In the genomic region with DNA sequence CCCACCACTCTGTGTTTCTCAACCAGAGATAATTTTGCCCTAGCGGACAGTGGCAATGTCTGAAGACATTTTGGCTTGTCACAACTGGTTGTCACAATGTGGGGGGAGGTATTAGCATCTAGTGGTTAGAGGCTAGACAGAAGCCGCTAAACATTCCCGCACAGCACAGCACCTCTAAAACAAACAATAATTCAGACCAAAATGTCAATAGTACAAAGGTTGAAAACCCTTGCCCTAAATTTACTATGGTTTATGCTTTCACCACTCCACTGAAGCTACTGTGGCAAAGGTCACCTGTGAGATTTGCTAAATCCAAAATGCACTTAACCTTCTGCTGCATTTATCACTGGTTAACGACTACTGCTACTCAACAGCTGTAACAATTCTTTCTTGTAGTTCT, we compare ENCODE assay signal across 1 cellular context.
TF ChIP-seq lines count a peak whose summit lies in the region.

No MANE protein-coding gene starts in this region.

TF ChIP-seq in HepG2, 621 proteins besides CTCF, POLR2A, EP300 and RAD21 (continued from another document and continues in another):
- TF ChIP-seq, protein P1, sequence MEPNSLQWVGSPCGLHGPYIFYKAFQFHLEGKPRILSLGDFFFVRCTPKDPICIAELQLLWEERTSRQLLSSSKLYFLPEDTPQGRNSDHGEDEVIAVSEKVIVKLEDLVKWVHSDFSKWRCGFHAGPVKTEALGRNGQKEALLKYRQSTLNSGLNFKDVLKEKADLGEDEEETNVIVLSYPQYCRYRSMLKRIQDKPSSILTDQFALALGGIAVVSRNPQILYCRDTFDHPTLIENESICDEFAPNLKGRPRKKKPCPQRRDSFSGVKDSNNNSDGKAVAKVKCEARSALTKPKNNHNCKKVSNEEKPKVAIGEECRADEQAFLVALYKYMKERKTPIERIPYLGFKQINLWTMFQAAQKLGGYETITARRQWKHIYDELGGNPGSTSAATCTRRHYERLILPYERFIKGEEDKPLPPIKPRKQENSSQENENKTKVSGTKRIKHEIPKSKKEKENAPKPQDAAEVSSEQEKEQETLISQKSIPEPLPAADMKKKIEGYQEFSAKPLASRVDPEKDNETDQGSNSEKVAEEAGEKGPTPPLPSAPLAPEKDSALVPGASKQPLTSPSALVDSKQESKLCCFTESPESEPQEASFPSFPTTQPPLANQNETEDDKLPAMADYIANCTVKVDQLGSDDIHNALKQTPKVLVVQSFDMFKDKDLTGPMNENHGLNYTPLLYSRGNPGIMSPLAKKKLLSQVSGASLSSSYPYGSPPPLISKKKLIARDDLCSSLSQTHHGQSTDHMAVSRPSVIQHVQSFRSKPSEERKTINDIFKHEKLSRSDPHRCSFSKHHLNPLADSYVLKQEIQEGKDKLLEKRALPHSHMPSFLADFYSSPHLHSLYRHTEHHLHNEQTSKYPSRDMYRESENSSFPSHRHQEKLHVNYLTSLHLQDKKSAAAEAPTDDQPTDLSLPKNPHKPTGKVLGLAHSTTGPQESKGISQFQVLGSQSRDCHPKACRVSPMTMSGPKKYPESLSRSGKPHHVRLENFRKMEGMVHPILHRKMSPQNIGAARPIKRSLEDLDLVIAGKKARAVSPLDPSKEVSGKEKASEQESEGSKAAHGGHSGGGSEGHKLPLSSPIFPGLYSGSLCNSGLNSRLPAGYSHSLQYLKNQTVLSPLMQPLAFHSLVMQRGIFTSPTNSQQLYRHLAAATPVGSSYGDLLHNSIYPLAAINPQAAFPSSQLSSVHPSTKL (CRISPR knock-in tag; IDR thresholded peaks at IDR 0.05), result peak; percentile 86
- TF ChIP-seq WIZ (CRISPR knock-in tag; IDR thresholded peaks at IDR 0.05) (no peak), AGO1 (IDR thresholded peaks at IDR 0.05; ENCODE audit: low read depth, low read length, poor library complexity, severe bottlenecking) (no peak), SNAI1 (CRISPR knock-in tag; IDR thresholded peaks at IDR 0.05; ENCODE audit: borderline replicate concordance) (no peak), ZSCAN30 (CRISPR knock-in tag; IDR thresholded peaks at IDR 0.05) (no peak), KLF16 (CRISPR knock-in tag; IDR thresholded peaks at IDR 0.05) (peak in 1 of 2 experiments; percentile 18; a peak in 1 of 4 replicates), ZMYM3 (CRISPR knock-in tag; IDR thresholded peaks at IDR 0.05) (no peak), GATA4 (IDR thresholded peaks at IDR 0.05; ENCODE audit: borderline replicate concordance, low read depth) (no peak), PRPF4 (IDR thresholded peaks at IDR 0.05; ENCODE audit: low read depth, low read length, poor library complexity, severe bottlenecking) (no peak), ZBTB44 (CRISPR knock-in tag; IDR thresholded peaks at IDR 0.05) (no peak), SNRNP70 (IDR thresholded peaks at IDR 0.05; ENCODE audit: low read depth, low read length) (no peak), RARG (CRISPR knock-in tag; IDR thresholded peaks at IDR 0.05; ENCODE audit: low read depth) (no peak), DMAP1 (CRISPR knock-in tag; IDR thresholded peaks at IDR 0.05) (no peak), TBX3 (IDR thresholded peaks at IDR 0.05; ENCODE audit: borderline replicate concordance) (peak; percentile 71; the same call in 1 of the 2 replicates), ZNF124 (CRISPR knock-in tag; IDR thresholded peaks at IDR 0.05) (no peak), AGO2 (optimal IDR thresholded peaks at IDR 0.05; ENCODE audit: low read depth, low read length) (no peak), DPF2 (CRISPR knock-in tag; IDR thresholded peaks at IDR 0.05; ENCODE audit: borderline replicate concordance, low read depth) (no peak), POLR2G (IDR thresholded peaks at IDR 0.05; ENCODE audit: low read depth, low read length) (no peak), ZNF891 (CRISPR knock-in tag; IDR thresholded peaks at IDR 0.05) (no peak), ZNF354B (CRISPR knock-in tag; IDR thresholded peaks at IDR 0.05) (no peak), EED (CRISPR knock-in tag; IDR thresholded peaks at IDR 0.05) (no peak), KLF13 (CRISPR knock-in tag; IDR thresholded peaks at IDR 0.05) (no peak), GLI4 (CRISPR knock-in tag; IDR thresholded peaks at IDR 0.05; ENCODE audit: borderline replicate concordance) (0 out of 2 replicates have a peak, but pooled peaks have one; percentile 36), ZNF232 (CRISPR knock-in tag; IDR thresholded peaks at IDR 0.05; ENCODE audit: borderline replicate concordance) (peak; percentile 82; the same call in 1 of the 2 replicates), KDM1A (CRISPR knock-in tag; IDR thresholded peaks at IDR 0.05) (no peak), FOSL1 (CRISPR knock-in tag; IDR thresholded peaks at IDR 0.05; ENCODE audit: borderline replicate concordance) (no peak), ZNF552 (CRISPR knock-in tag; IDR thresholded peaks at IDR 0.05; ENCODE audit: borderline replicate concordance) (no peak), ZSCAN31 (CRISPR knock-in tag; IDR thresholded peaks at IDR 0.05; ENCODE audit: low read depth) (no peak), ZNF432 (CRISPR knock-in tag; IDR thresholded peaks at IDR 0.05; ENCODE audit: borderline replicate concordance) (no peak), HIC2 (CRISPR knock-in tag; IDR thresholded peaks at IDR 0.05; ENCODE audit: low read depth) (no peak), MXD1 (CRISPR knock-in tag; IDR thresholded peaks at IDR 0.05) (no peak)
- TF ChIP-seq, protein P2, sequence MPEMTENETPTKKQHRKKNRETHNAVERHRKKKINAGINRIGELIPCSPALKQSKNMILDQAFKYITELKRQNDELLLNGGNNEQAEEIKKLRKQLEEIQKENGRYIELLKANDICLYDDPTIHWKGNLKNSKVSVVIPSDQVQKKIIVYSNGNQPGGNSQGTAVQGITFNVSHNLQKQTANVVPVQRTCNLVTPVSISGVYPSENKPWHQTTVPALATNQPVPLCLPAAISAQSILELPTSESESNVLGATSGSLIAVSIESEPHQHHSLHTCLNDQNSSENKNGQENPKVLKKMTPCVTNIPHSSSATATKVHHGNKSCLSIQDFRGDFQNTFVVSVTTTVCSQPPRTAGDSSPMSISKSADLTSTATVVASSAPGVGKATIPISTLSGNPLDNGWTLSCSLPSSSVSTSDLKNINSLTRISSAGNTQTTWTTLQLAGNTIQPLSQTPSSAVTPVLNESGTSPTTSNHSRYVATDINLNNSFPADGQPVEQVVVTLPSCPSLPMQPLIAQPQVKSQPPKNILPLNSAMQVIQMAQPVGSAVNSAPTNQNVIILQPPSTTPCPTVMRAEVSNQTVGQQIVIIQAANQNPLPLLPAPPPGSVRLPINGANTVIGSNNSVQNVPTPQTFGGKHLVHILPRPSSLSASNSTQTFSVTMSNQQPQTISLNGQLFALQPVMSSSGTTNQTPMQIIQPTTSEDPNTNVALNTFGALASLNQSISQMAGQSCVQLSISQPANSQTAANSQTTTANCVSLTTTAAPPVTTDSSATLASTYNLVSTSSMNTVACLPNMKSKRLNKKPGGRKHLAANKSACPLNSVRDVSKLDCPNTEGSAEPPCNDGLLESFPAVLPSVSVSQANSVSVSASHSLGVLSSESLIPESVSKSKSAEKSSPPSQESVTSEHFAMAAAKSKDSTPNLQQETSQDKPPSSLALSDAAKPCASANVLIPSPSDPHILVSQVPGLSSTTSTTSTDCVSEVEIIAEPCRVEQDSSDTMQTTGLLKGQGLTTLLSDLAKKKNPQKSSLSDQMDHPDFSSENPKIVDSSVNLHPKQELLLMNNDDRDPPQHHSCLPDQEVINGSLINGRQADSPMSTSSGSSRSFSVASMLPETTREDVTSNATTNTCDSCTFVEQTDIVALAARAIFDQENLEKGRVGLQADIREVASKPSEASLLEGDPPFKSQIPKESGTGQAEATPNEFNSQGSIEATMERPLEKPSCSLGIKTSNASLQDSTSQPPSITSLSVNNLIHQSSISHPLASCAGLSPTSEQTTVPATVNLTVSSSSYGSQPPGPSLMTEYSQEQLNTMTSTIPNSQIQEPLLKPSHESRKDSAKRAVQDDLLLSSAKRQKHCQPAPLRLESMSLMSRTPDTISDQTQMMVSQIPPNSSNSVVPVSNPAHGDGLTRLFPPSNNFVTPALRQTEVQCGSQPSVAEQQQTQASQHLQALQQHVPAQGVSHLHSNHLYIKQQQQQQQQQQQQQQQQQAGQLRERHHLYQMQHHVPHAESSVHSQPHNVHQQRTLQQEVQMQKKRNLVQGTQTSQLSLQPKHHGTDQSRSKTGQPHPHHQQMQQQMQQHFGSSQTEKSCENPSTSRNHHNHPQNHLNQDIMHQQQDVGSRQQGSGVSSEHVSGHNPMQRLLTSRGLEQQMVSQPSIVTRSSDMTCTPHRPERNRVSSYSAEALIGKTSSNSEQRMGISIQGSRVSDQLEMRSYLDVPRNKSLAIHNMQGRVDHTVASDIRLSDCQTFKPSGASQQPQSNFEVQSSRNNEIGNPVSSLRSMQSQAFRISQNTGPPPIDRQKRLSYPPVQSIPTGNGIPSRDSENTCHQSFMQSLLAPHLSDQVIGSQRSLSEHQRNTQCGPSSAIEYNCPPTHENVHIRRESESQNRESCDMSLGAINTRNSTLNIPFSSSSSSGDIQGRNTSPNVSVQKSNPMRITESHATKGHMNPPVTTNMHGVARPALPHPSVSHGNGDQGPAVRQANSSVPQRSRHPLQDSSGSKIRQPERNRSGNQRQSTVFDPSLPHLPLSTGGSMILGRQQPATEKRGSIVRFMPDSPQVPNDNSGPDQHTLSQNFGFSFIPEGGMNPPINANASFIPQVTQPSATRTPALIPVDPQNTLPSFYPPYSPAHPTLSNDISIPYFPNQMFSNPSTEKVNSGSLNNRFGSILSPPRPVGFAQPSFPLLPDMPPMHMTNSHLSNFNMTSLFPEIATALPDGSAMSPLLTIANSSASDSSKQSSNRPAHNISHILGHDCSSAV (CRISPR knock-in tag; IDR thresholded peaks at IDR 0.05; ENCODE audit: borderline replicate concordance), result no peak
- TF ChIP-seq, protein P3, sequence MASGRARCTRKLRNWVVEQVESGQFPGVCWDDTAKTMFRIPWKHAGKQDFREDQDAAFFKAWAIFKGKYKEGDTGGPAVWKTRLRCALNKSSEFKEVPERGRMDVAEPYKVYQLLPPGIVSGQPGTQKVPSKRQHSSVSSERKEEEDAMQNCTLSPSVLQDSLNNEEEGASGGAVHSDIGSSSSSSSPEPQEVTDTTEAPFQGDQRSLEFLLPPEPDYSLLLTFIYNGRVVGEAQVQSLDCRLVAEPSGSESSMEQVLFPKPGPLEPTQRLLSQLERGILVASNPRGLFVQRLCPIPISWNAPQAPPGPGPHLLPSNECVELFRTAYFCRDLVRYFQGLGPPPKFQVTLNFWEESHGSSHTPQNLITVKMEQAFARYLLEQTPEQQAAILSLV (CRISPR knock-in tag; IDR thresholded peaks at IDR 0.05; ENCODE audit: borderline replicate concordance), result no peak
- TF ChIP-seq, protein P4, sequence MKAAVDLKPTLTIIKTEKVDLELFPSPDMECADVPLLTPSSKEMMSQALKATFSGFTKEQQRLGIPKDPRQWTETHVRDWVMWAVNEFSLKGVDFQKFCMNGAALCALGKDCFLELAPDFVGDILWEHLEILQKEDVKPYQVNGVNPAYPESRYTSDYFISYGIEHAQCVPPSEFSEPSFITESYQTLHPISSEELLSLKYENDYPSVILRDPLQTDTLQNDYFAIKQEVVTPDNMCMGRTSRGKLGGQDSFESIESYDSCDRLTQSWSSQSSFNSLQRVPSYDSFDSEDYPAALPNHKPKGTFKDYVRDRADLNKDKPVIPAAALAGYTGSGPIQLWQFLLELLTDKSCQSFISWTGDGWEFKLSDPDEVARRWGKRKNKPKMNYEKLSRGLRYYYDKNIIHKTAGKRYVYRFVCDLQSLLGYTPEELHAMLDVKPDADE (CRISPR knock-in tag; IDR thresholded peaks at IDR 0.05), result no peak
- TF ChIP-seq, protein P5, sequence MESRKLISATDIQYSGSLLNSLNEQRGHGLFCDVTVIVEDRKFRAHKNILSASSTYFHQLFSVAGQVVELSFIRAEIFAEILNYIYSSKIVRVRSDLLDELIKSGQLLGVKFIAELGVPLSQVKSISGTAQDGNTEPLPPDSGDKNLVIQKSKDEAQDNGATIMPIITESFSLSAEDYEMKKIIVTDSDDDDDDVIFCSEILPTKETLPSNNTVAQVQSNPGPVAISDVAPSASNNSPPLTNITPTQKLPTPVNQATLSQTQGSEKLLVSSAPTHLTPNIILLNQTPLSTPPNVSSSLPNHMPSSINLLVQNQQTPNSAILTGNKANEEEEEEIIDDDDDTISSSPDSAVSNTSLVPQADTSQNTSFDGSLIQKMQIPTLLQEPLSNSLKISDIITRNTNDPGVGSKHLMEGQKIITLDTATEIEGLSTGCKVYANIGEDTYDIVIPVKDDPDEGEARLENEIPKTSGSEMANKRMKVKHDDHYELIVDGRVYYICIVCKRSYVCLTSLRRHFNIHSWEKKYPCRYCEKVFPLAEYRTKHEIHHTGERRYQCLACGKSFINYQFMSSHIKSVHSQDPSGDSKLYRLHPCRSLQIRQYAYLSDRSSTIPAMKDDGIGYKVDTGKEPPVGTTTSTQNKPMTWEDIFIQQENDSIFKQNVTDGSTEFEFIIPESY (CRISPR knock-in tag; IDR thresholded peaks at IDR 0.05), result peak; percentile 86
- TF ChIP-seq, protein P6, sequence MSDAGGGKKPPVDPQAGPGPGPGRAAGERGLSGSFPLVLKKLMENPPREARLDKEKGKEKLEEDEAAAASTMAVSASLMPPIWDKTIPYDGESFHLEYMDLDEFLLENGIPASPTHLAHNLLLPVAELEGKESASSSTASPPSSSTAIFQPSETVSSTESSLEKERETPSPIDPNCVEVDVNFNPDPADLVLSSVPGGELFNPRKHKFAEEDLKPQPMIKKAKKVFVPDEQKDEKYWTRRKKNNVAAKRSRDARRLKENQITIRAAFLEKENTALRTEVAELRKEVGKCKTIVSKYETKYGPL (CRISPR knock-in tag; IDR thresholded peaks at IDR 0.05), result no peak
